Comparison of ENCODE assay signal across 11 cellular contexts in genomic region chr11:35364101-35364780, GRCh38. TPM values are rescaled to one million over a fixed set of nuclear protein-coding genes. Genes with fewer than 3 reads are reported as not detected.
DNase-seq lines count a peak whose midpoint lies in the region; ATAC-seq, FAIRE-seq and TF ChIP-seq lines count a peak whose summit lies in the region.
"Had no signal": no experiment of that assay in that cellular context is flagged by ENCODE, and none has a peak within 500 bp of the region (broad histone marks: within the 10 kb centered on the region; RNA-seq: fewer than 3 reads in every experiment).

No MANE protein-coding gene starts in this region.

- H3K36me3 Mint-ChIP-seq in Calu3 (ENCODE audit: insufficient read depth, unreplicated experiment): no peaks in the 10 kb centered on the region
- H3K36me3 Mint-ChIP-seq in T-cell: peaks cover 4% of the 10 kb centered on the region
- H3K36me3 Mint-ChIP-seq: memory B cell had no signal

- TF ChIP-seq CTCF in Calu3 (IDR thresholded peaks at IDR 0.05; ENCODE audit: unreplicated experiment): no peak
- TF ChIP-seq CTCF in foreskin fibroblast (IDR thresholded peaks at IDR 0.05; ENCODE audit: low read depth, low read length): no peak
- TF ChIP-seq CTCF in D721Med (IDR thresholded peaks at IDR 0.05; ENCODE audit: insufficient read depth, missing control alignments): no peak

- H3K27ac Mint-ChIP-seq in Calu3 (ENCODE audit: unreplicated experiment) (no peak overlapping the region), T-cell (no peak overlapping the region)
- H3K27ac Mint-ChIP-seq: activated T-helper 1 cell treated with anti-CD3 and anti-CD28 coated beads, Interleukin-12 subunit alpha, Interleukin-12 subunit beta, Interleukin-2, Interleukin-4 antibody, amounts not matched to agents 30 ng/mL and 10 ng/mL and 1 ng/mL, durations not matched to agents 14 hours and 24 hours and 36 hours; memory B cell had no signal

- H3K4me1 Mint-ChIP-seq in Calu3 (ENCODE audit: low read depth, unreplicated experiment) (peaks cover 16% of the 10 kb centered on the region), T-cell (peaks cover 0 to 10% (median 5%) of the 10 kb centered on the region in 3 donors)

- FAIRE-seq in D721Med (lab: Jason Lieb, UNC): no peak

- intact Hi-C loops in Calu3 (cut with micrococcal nuclease; ENCODE audit: unreplicated experiment): no loop called here

- BruUV-seq in Calu3 (replicated peaks; lab: Mats Ljungman, UMichigan): no TSS peak

- POLR2A ChIA-PET in T-cell (lab: Charles Lee): interaction anchor here in 1 of 2 donors (0.7 kb wide), 1 partner anchor 197 kb away, joined by 3 read pairs; no protein-coding TSS in a partner anchor

- CTCF ChIA-PET in Calu3 (lab: Charles Lee): interaction anchor here (0.6 to 1.9 kb wide), 8 partner anchors 9 to 1809 kb away, joined by 3 to 6 read pairs (median 3); no protein-coding TSS in a partner anchor
- CTCF ChIA-PET in T-cell (lab: Charles Lee): interaction anchor here in 1 of 2 donors (0.5 to 1.1 kb wide), 2 partner anchors 11 to 65 kb away, joined by 3 read pairs; no protein-coding TSS in a partner anchor

- no peak overlapping the region for H3K4me3 ChIP-seq in foreskin fibroblast (ENCODE audit: low read depth in 1 of 2, low read length in 2 of 2)

- H3K27me3 Mint-ChIP-seq in Calu3 (ENCODE audit: unreplicated experiment) (no peaks in the 10 kb centered on the region), T-cell (peaks cover 4 to 9% of the 10 kb centered on the region in 2 donors)
- H3K27me3 Mint-ChIP-seq: memory B cell had no signal

- peak; percentile 87 for ATAC-seq in SK-N-SH treated with all-trans-retinoic acid at 6 μM for 48 hours
- ATAC-seq in T-cell (replicated peaks in 1 of 4): no peak
- no peak for ATAC-seq in HG03025 (IDR thresholded peaks at IDR 0.05; ENCODE audit: low FRiP score, unreplicated experiment)

- H3K4me3 Mint-ChIP-seq in Calu3 (ENCODE audit: low read depth, unreplicated experiment) (no peak overlapping the region), T-cell (no peak overlapping the region)
- H3K4me3 Mint-ChIP-seq: activated T-helper 1 cell treated with anti-CD3 and anti-CD28 coated beads, Interleukin-12 subunit alpha, Interleukin-12 subunit beta, Interleukin-2, Interleukin-4 antibody, amounts not matched to agents 30 ng/mL and 10 ng/mL and 1 ng/mL, durations not matched to agents 14 hours and 24 hours and 36 hours; memory B cell had no signal

- DNase-seq in Calu3 (peak; percentile 59), foreskin fibroblast (peak; percentile 90 to 95), pons (ENCODE audit: low spot score) (peak; percentile 50), T-cell (no peak), D721Med (ENCODE audit: insufficient read length, low spot score) (no peak)
- DNase-seq in stimulated activated naive CD4-positive, alpha-beta T cell (lab: John Stamatoyannopoulos, UW): no peak
- DNase-seq: NCI-H510A had no signal

- H3K9me3 Mint-ChIP-seq in Calu3 (ENCODE audit: low read depth, unreplicated experiment): peaks cover 3% of the 10 kb centered on the region
- peaks cover 2 to 9% (median 4%) of the 10 kb centered on the region in 3 donors for H3K9me3 Mint-ChIP-seq in T-cell
- H3K9me3 Mint-ChIP-seq: memory B cell had no signal

TF ChIP-seq in SK-N-SH treated with all-trans-retinoic acid at 6 μM for 48 hours, 23 proteins besides CTCF, POLR2A, EP300 and RAD21:
- no peak for TF ChIP-seq ZNF70 (CRISPR knock-in tag; IDR thresholded peaks at IDR 0.05)
- no peak for TF ChIP-seq ZNF565 (CRISPR knock-in tag; conservative IDR thresholded peaks at IDR 0.05; ENCODE audit: low read depth)
- no peak for TF ChIP-seq CREB5 (CRISPR knock-in tag; IDR thresholded peaks at IDR 0.05; ENCODE audit: low read depth)
- TF ChIP-seq ISL1 (CRISPR knock-in tag; IDR thresholded peaks at IDR 0.05): peak; percentile 51
- peak; percentile 31; the same call in 1 of the 2 replicates for TF ChIP-seq PATZ1 (CRISPR knock-in tag; IDR thresholded peaks at IDR 0.05; ENCODE audit: borderline replicate concordance)
TF ChIP-seq in SK-N-SH treated with all-trans-retinoic acid at 6 μM for 48 hours: peak in this region for 2.

RNA-seq across cellular contexts. Expression of gene SLC1A2, which starts 55.1 kb away (rescaled TPM):
- total RNA-seq in Calu3 (2022): 0.37 and 0.40 TPM in 2 replicates
- under 1 TPM; 0.07 to 0.19 (median 0.12) TPM for total RNA-seq in T-cell
- total RNA-seq: activated T-helper 1 cell treated with anti-CD3 and anti-CD28 coated beads, Interleukin-12 subunit alpha, Interleukin-12 subunit beta, Interleukin-2, Interleukin-4 antibody, amounts not matched to agents 30 ng/mL and 10 ng/mL and 1 ng/mL, durations not matched to agents 14 hours and 24 hours and 36 hours had no signal

Comparison
In these comparisons a context has a peak if more than half of its experiments do, and no peak if none do; other contexts are left out.
1. DNase-seq: peak in Calu3 (single experiment), foreskin fibroblast (2 of 2) and pons (single experiment); none in stimulated activated naive CD4-positive, alpha-beta T cell (0 of 6), T-cell (0 of 34) and D721Med (single experiment).